25 cellular contexts compared by ENCODE assay signal in the genomic region with DNA sequence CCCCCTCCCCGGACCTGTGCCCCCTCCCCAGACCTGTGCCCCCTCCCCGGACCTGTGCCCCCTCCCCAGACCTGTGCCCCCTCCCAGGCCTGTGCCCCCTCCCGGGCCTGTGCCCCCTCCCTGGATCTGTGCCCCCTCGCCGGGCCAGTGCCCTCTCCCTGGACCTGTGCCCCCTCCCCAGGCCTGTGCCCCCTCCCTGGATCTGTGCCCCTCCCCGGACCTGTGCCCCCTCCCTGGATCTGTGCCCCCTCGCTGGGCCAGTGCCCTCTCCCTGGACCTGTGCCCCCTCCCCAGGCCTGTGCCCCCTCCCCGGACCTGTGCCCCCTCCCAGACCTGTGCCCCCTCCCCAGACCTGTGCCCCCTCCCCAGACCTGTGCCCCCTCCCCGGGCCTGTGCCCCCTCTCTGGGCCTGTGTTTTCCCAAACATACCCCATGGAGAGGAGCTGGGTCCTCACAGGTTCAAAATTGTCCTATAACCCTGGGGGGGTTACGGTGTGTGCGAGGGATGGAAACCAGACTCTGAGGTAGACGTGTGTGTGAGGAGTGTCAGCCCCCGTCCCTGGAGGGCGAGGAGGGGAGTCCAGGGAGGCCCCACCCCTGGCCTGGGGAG. TPM values are rescaled to one million over a fixed set of nuclear protein-coding genes. Genes with fewer than 3 reads are reported as not detected.
DNase-seq lines count a peak whose midpoint lies in the region; ATAC-seq, FAIRE-seq and TF ChIP-seq lines count a peak whose summit lies in the region.
"Had no signal": no experiment of that assay in that cellular context is flagged by ENCODE, and none has a peak within 500 bp of the region (broad histone marks: within the 10 kb centered on the region; RNA-seq: fewer than 3 reads in every experiment).

No MANE protein-coding gene starts in this region.

- H3K27ac ChIP-seq in Panc1 (ENCODE audit: low read length), result peak overlapping the region; percentile 39; the same call in 1 of the 2 replicates
- no peak overlapping the region for H3K27ac ChIP-seq in kidney (ENCODE audit: low read depth in 2 of 2, low read length in 2 of 2)
- H3K27ac ChIP-seq in PC-9, result no peak overlapping the region
- H3K27ac ChIP-seq: GM23248 had no signal

- H3K79me2 ChIP-seq in PC-9 (ENCODE audit: low read depth), result no peaks in the 10 kb centered on the region

- H3K9ac ChIP-seq in kidney (ENCODE audit: low read length in 2 of 2), result no peak overlapping the region
- H3K9ac ChIP-seq: GM23248 had no signal

- no peaks in the 10 kb centered on the region for H3K9me3 Mint-ChIP-seq in activated naive CD8-positive, alpha-beta T cell treated with anti-CD3 and anti-CD28 coated beads, Interleukin-2, amount 10 ng/mL, durations not matched to agents 7 days and 5 days
- no peaks in the 10 kb centered on the region for H3K9me3 Mint-ChIP-seq in activated naive CD8-positive, alpha-beta T cell treated with anti-CD3 and anti-CD28 coated beads for 36 hours
- H3K9me3 Mint-ChIP-seq: CD4-positive, alpha-beta memory T cell had no signal

- in situ Hi-C loops in Panc1 (cut with HindIII; ENCODE audit: low pct_unique_long_range_greater_than_20kb, low sequenced_read_pairs), result no loop called here

- DNase-seq in activated naive CD8-positive, alpha-beta T cell treated with anti-CD3 and anti-CD28 coated beads, Interleukin-2, amount 10 ng/mL, durations not matched to agents 7 days and 5 days, result peak; percentile 8
- DNase-seq in activated naive CD8-positive, alpha-beta T cell treated with anti-CD3 and anti-CD28 coated beads for 36 hours, result no peak
- DNase-seq in Panc1 (ENCODE audit: low read depth, low spot score) (no peak), kidney (peak; percentile 57), posterior vena cava (ENCODE audit: low spot score) (peak; percentile 25), NCI-H69 (lab: John Stamatoyannopoulos, UW) (no peak), PC-9 (no peak), omental fat pad (ENCODE audit: low spot score) (no peak)
- DNase-seq: 8988T; Calu3; CD4-positive, alpha-beta memory T cell; EL; GM23248; Kasumi-1; MG63; NCI-H1092 treated with DMSO at 0.1 percent for 48 hours; NCI-H2081; NCI-H2171 treated with DMSO at 0.1 percent for 48 hours; NCI-H446; SIG-M5 had no signal

- H3K4me3 ChIP-seq in Panc1 (ENCODE audit: low read depth in 2 of 2, low read length in 2 of 2) (no peak overlapping the region), kidney (ENCODE audit: low read length in 2 of 2) (no peak overlapping the region), PC-9 (no peak overlapping the region)
- H3K4me3 ChIP-seq: GM23248, MG63 had no signal

- intact Hi-C loops in Panc1 (cut with micrococcal nuclease; ENCODE audit: unreplicated experiment) (no loop called here), kidney (cut with DNase I) (no loop called here), posterior vena cava (cut with DNase I) (no loop called here), PC-9 (cut with micrococcal nuclease; ENCODE audit: unreplicated experiment) (no loop called here)

- peaks cover 5% of the 10 kb centered on the region for H3K27me3 Mint-ChIP-seq in activated naive CD8-positive, alpha-beta T cell treated with anti-CD3 and anti-CD28 coated beads, Interleukin-2, amount 10 ng/mL, durations not matched to agents 7 days and 5 days
- H3K27me3 Mint-ChIP-seq in activated naive CD8-positive, alpha-beta T cell treated with anti-CD3 and anti-CD28 coated beads for 36 hours, result peaks cover 2% of the 10 kb centered on the region

- no peak overlapping the region for H3K4me3 Mint-ChIP-seq in activated naive CD8-positive, alpha-beta T cell treated with anti-CD3 and anti-CD28 coated beads, Interleukin-2, amount 10 ng/mL, durations not matched to agents 7 days and 5 days
- H3K4me3 Mint-ChIP-seq in activated naive CD8-positive, alpha-beta T cell treated with anti-CD3 and anti-CD28 coated beads for 36 hours, result no peak overlapping the region
- H3K4me3 Mint-ChIP-seq: CD4-positive, alpha-beta memory T cell had no signal

- no peak for TF ChIP-seq CTCF in Panc1 (IDR thresholded peaks at IDR 0.05)
- TF ChIP-seq CTCF in kidney (IDR thresholded peaks at IDR 0.05; ENCODE audit: borderline replicate concordance, extremely low read depth, insufficient read depth), result no peak
- TF ChIP-seq CTCF in PC-9 (conservative IDR thresholded peaks at IDR 0.05), result no peak
- TF ChIP-seq CTCF in omental fat pad (IDR thresholded peaks at IDR 0.05), result no peak

- H2AFZ ChIP-seq in PC-9, result no peak overlapping the region
- H2AFZ ChIP-seq: GM23248 had no signal

- no peaks in the 10 kb centered on the region for H3K4me1 Mint-ChIP-seq in activated naive CD8-positive, alpha-beta T cell treated with anti-CD3 and anti-CD28 coated beads, Interleukin-2, amount 10 ng/mL, durations not matched to agents 7 days and 5 days
- H3K4me1 Mint-ChIP-seq in activated naive CD8-positive, alpha-beta T cell treated with anti-CD3 and anti-CD28 coated beads for 36 hours, result no peaks in the 10 kb centered on the region

- no peak for ATAC-seq in activated naive CD8-positive, alpha-beta T cell treated with anti-CD3 and anti-CD28 coated beads, Interleukin-2, amount 10 ng/mL, durations not matched to agents 7 days and 5 days (ENCODE audit: low read depth)
- ATAC-seq in Panc1 (no peak), omental fat pad (ENCODE audit: low FRiP score) (no peak)
- ATAC-seq: HCT116 had no signal

- CTCF ChIA-PET in Panc1 (lab: Charles Lee) (no interaction called here), PC-9 (lab: Charles Lee) (no interaction called here)

- no peaks in the 10 kb centered on the region for H3K36me3 ChIP-seq in Panc1 (ENCODE audit: control insufficient read depth, insufficient read depth, low read length)
- H3K36me3 ChIP-seq in kidney (ENCODE audit: control insufficient read depth in 1 of 2, insufficient read depth in 2 of 2, low read length in 2 of 2), result no peaks in the 10 kb centered on the region
- no peaks in the 10 kb centered on the region for H3K36me3 ChIP-seq in PC-9 (ENCODE audit: low read depth)
- H3K36me3 ChIP-seq: BE2C, MG63 had no signal

- H3K4me2 ChIP-seq in PC-9, result no peak overlapping the region

- H3F3A ChIP-seq in PC-9 (ENCODE audit: insufficient read depth, low read depth), result no peaks in the 10 kb centered on the region; the same call in 1 of the 2 replicates

- BruUV-seq in Panc1 (replicated peaks; lab: Mats Ljungman, UMichigan) (no TSS peak), PC-9 (replicated peaks; lab: Mats Ljungman, UMichigan) (no TSS peak)

- H3K36me3 Mint-ChIP-seq in activated naive CD8-positive, alpha-beta T cell treated with anti-CD3 and anti-CD28 coated beads, Interleukin-2, amount 10 ng/mL, durations not matched to agents 7 days and 5 days, result no peaks in the 10 kb centered on the region
- no peaks in the 10 kb centered on the region for H3K36me3 Mint-ChIP-seq in activated naive CD8-positive, alpha-beta T cell treated with anti-CD3 and anti-CD28 coated beads for 36 hours
- H3K36me3 Mint-ChIP-seq: CD4-positive, alpha-beta memory T cell had no signal

- POLR2A ChIA-PET in activated naive CD8-positive, alpha-beta T cell treated with anti-CD3 and anti-CD28 coated beads, Interleukin-2, amount 10 ng/mL, durations not matched to agents 7 days and 5 days (lab: Charles Lee), result no interaction called here
- POLR2A ChIA-PET in Panc1 (lab: Charles Lee) (no interaction called here), PC-9 (lab: Charles Lee; ENCODE audit: unreplicated experiment) (no interaction called here)

- no peak for FAIRE-seq in kidney (lab: Jason Lieb, UNC)
- FAIRE-seq: GM12891, GM19239, RCC 7860 had no signal

- H3K9me2 ChIP-seq in PC-9 (ENCODE audit: insufficient read depth), result no peaks in the 10 kb centered on the region

- H4K20me1 ChIP-seq in PC-9 (ENCODE audit: insufficient read depth), result no peaks in the 10 kb centered on the region

- peaks cover 48% of the 10 kb centered on the region for H3K4me1 ChIP-seq in Panc1 (ENCODE audit: control insufficient read depth, insufficient read depth, low read length)
- peaks cover 5% of the 10 kb centered on the region in 2 donors for H3K4me1 ChIP-seq in kidney (ENCODE audit: control insufficient read depth in 1 of 2, insufficient read depth in 1 of 2, low read depth in 1 of 2, low read length in 2 of 2)
- peaks cover 6% of the 10 kb centered on the region for H3K4me1 ChIP-seq in PC-9 (replicated peaks; ENCODE audit: insufficient read depth)
- H3K4me1 ChIP-seq: BE2C had no signal

- H3K9me3 ChIP-seq in Panc1 (ENCODE audit: control insufficient read depth, insufficient read depth, low read depth, low read length) (no peaks in the 10 kb centered on the region), kidney (ENCODE audit: control insufficient read depth in 1 of 2, low read length in 2 of 2) (no peaks in the 10 kb centered on the region), PC-9 (ENCODE audit: insufficient read depth, low read depth) (no peaks in the 10 kb centered on the region)
- H3K9me3 ChIP-seq: BE2C, MG63 had no signal

- no peak overlapping the region for H3K27ac Mint-ChIP-seq in activated naive CD8-positive, alpha-beta T cell treated with anti-CD3 and anti-CD28 coated beads, Interleukin-2, amount 10 ng/mL, durations not matched to agents 7 days and 5 days
- no peak overlapping the region for H3K27ac Mint-ChIP-seq in activated naive CD8-positive, alpha-beta T cell treated with anti-CD3 and anti-CD28 coated beads for 36 hours

- no peaks in the 10 kb centered on the region for H3K27me3 ChIP-seq in Panc1 (ENCODE audit: control insufficient read depth, insufficient read depth, low read length)
- no peaks in the 10 kb centered on the region for H3K27me3 ChIP-seq in PC-9 (ENCODE audit: insufficient read depth, low read depth)
- H3K27me3 ChIP-seq: BE2C, MG63 had no signal

RNA-seq across cellular contexts. Expression of gene POFUT2, which starts 47.6 kb away (rescaled TPM):
- 10 to 100 TPM; 26.0 to 27.0 TPM for total RNA-seq in activated naive CD8-positive, alpha-beta T cell treated with anti-CD3 and anti-CD28 coated beads, Interleukin-2, amount 10 ng/mL, durations not matched to agents 7 days and 5 days
- total RNA-seq in activated naive CD8-positive, alpha-beta T cell treated with anti-CD3 and anti-CD28 coated beads for 36 hours, result 10 to 100 TPM; 11.6 to 13.3 TPM
- total RNA-seq in Panc1 (2021; ENCODE audit: unreplicated experiment), result 59.6 TPM
- polyA plus RNA-seq in Panc1 (2012; ENCODE audit: insufficient read length), result 68.4 TPM
- 30.2 TPM for total RNA-seq in kidney
- 18.3 TPM for polyA plus RNA-seq in kidney (ENCODE audit: insufficient read depth, low read depth, low replicate concordance)
- 10 to 100 TPM; 27.1 to 27.4 TPM for total RNA-seq in posterior vena cava
- 29.0 and 32.6 TPM in 2 replicates for total RNA-seq in PC-9 (2021)
- total RNA-seq in omental fat pad, result 10 to 100 TPM; 17.5 to 48.9 (median 19.8) TPM

Comparison
In these comparisons a context has a peak if more than half of its experiments do, and no peak if none do; other contexts are left out.
1. DNase-seq: peak in activated naive CD8-positive, alpha-beta T cell treated with anti-CD3 and anti-CD28 coated beads, Interleukin-2, amount 10 ng/mL, durations not matched to agents 7 days and 5 days (single experiment), kidney (single experiment) and posterior vena cava (single experiment); none in activated naive CD8-positive, alpha-beta T cell treated with anti-CD3 and anti-CD28 coated beads for 36 hours (single experiment), Panc1 (single experiment), NCI-H69 (single experiment), PC-9 (0 of 2) and omental fat pad (single experiment).